1 cellular context compared by ENCODE assay signal in genomic region chr11:44557464-44557863, GRCh38.
A peak's percentile ranks its signal among the peaks of the same experiment; 100 is the strongest.
TF ChIP-seq lines count a peak whose summit lies in the region.

No MANE protein-coding gene starts in this region.

TF ChIP-seq in GM12878, 131 proteins besides CTCF, POLR2A, EP300 and RAD21:
- TF ChIP-seq SPI1 (IDR thresholded peaks at IDR 0.05; ENCODE audit: borderline replicate concordance, insufficient read depth, low read depth, low read length) = peak; percentile 52; the same call in 1 of the 2 replicates
- no peak for TF ChIP-seq TAF1 (IDR thresholded peaks at IDR 0.05; ENCODE audit: borderline replicate concordance, low read depth, low read length)
- TF ChIP-seq CEBPZ (IDR thresholded peaks at IDR 0.05; ENCODE audit: low read depth, low read length) = no peak
- TF ChIP-seq CREB1 (IDR thresholded peaks at IDR 0.05; ENCODE audit: low read depth) = no peak
- TF ChIP-seq ZBTB4 (CRISPR knock-in tag; IDR thresholded peaks at IDR 0.05) = no peak
- no peak for TF ChIP-seq STAT1 (conservative IDR thresholded peaks at IDR 0.05)
